Comparison of ENCODE assay signal across 12 cellular contexts in genomic region chr21:34812510-34813265, GRCh38.
DNase-seq lines count a peak whose midpoint lies in the region; ATAC-seq and TF ChIP-seq lines count a peak whose summit lies in the region.
"Had no signal": no experiment of that assay in that cellular context is flagged by ENCODE, and none has a peak within 500 bp of the region (broad histone marks: within the 10 kb centered on the region; RNA-seq: fewer than 3 reads in every experiment).

No MANE protein-coding gene starts in this region.

- H2AFZ ChIP-seq in osteoblast (ENCODE audit: low read length), result no peak overlapping the region

- no peaks in the 10 kb centered on the region for H3K27me3 ChIP-seq in osteoblast (ENCODE audit: insufficient read depth, low read length)
- no peaks in the 10 kb centered on the region for H3K27me3 ChIP-seq in spleen (replicated peaks in 1 of 7)
- H3K27me3 ChIP-seq: right atrium auricular region had no signal

- peak overlapping the region; percentile 13 for H3K27ac Mint-ChIP-seq in central memory CD8-positive, alpha-beta T cell (ENCODE audit: low read depth)
- H3K27ac Mint-ChIP-seq: activated CD4-positive, alpha-beta T cell treated with anti-CD3 and anti-CD28 coated beads, Interleukin-2, amount 10 ng/mL, durations not matched to agents 24 days and 14 days had no signal

- no peak for ATAC-seq in central memory CD8-positive, alpha-beta T cell (replicated peaks; ENCODE audit: extremely low read depth, poor library complexity, severe bottlenecking)
- no peak for ATAC-seq in GM18520 (IDR thresholded peaks at IDR 0.05; ENCODE audit: unreplicated experiment)

- H3K4me1 Mint-ChIP-seq in central memory CD8-positive, alpha-beta T cell, result peaks cover 88% of the 10 kb centered on the region

- no peaks in the 10 kb centered on the region for H3K27me3 Mint-ChIP-seq in central memory CD8-positive, alpha-beta T cell
- H3K27me3 Mint-ChIP-seq: activated CD4-positive, alpha-beta T cell treated with anti-CD3 and anti-CD28 coated beads, Interleukin-2, amount 10 ng/mL, durations not matched to agents 24 days and 14 days had no signal

- H3K4me3 Mint-ChIP-seq in central memory CD8-positive, alpha-beta T cell, result no peak overlapping the region
- H3K4me3 Mint-ChIP-seq: activated CD4-positive, alpha-beta T cell treated with anti-CD3 and anti-CD28 coated beads, Interleukin-2, amount 10 ng/mL, durations not matched to agents 24 days and 14 days had no signal

- no peak overlapping the region for H3K4me3 ChIP-seq in osteoblast (ENCODE audit: insufficient read depth, low read length)
- no peak overlapping the region for H3K4me3 ChIP-seq in spleen
- H3K4me3 ChIP-seq: HAP-1, right atrium auricular region had no signal

- H3K4me2 ChIP-seq in osteoblast (ENCODE audit: insufficient read depth, low read length), result peak overlapping the region; percentile 60

- 80 to 90% (median 86%) methylated on average over 6 of the region's 6 CpGs for WGBS in spleen, 5 donors

- H3K27ac ChIP-seq in osteoblast (ENCODE audit: low read depth, low read length) (peak overlapping the region; percentile 100), spleen (peak overlapping the region in 3 of 8 donors; percentile 2 to 40 (median 34))
- H3K27ac ChIP-seq: right atrium auricular region had no signal

- peaks cover 84% of the 10 kb centered on the region for H3K4me1 ChIP-seq in osteoblast (ENCODE audit: insufficient read depth, low read length)
- peaks cover 6 to 78% (median 26%) of the 10 kb centered on the region in 6 donors for H3K4me1 ChIP-seq in spleen
- H3K4me1 ChIP-seq: right atrium auricular region had no signal

- peaks cover 60% of the 10 kb centered on the region for H3K79me2 ChIP-seq in osteoblast (ENCODE audit: insufficient read depth, low read length)

- H3K9me3 Mint-ChIP-seq in central memory CD8-positive, alpha-beta T cell, result no peaks in the 10 kb centered on the region
- H3K9me3 Mint-ChIP-seq: activated CD4-positive, alpha-beta T cell treated with anti-CD3 and anti-CD28 coated beads, Interleukin-2, amount 10 ng/mL, durations not matched to agents 24 days and 14 days had no signal

- TF ChIP-seq CTCF in osteoblast (IDR thresholded peaks at IDR 0.05; ENCODE audit: extremely low read depth, low read depth, low read length) (no peak), spleen (IDR thresholded peaks at IDR 0.05 in 8 of 11, conservative IDR thresholded peaks at IDR 0.05 in 3 of 11) (no peak)

- peaks cover 9% of the 10 kb centered on the region for H4K20me1 ChIP-seq in osteoblast (ENCODE audit: insufficient read depth, low read length)

- no peak for TF ChIP-seq POLR2A in spleen (IDR thresholded peaks at IDR 0.05)

- DNase-seq in Daoy (ENCODE audit: low read depth) (peak; percentile 88), NCI-H345 treated with DMSO at 0.1 percent for 48 hours (lab: John Stamatoyannopoulos, UW; ENCODE audit: unreplicated experiment) (peak; percentile 15), osteoblast (ENCODE audit: insufficient read length, low spot score, missing footprints) (peak; percentile 82), spleen (no peak), dermis blood vessel endothelial cell (no peak)
- no peak for DNase-seq in central memory CD8-positive, alpha-beta T cell (ENCODE audit: low spot score in 2 of 2)
- DNase-seq in activated effector memory CD4-positive, alpha-beta T cell treated with Interleukin-2 at 50 U/mL for 16 hours, result no peak
- DNase-seq: activated CD4-positive, alpha-beta T cell treated with anti-CD3 and anti-CD28 coated beads, Interleukin-2, amount 10 ng/mL, durations not matched to agents 24 days and 14 days; central memory CD4-positive, alpha-beta T cell had no signal

- intact Hi-C loops in spleen (cut with DNase I; ENCODE audit: low total_unique reads), result no loop called here

- peaks cover 43% of the 10 kb centered on the region for H3K36me3 Mint-ChIP-seq in central memory CD8-positive, alpha-beta T cell (ENCODE audit: insufficient read depth)

- H3K9me3 ChIP-seq in osteoblast (ENCODE audit: low read depth, low read length), result no peaks in the 10 kb centered on the region
- no peaks in the 10 kb centered on the region for H3K9me3 ChIP-seq in spleen
- H3K9me3 ChIP-seq: HAP-1, right atrium auricular region had no signal

- H3K36me3 ChIP-seq in osteoblast (ENCODE audit: insufficient read depth, low read length) (peaks cover 58% of the 10 kb centered on the region), spleen (peaks cover 0 to 89% (median 21%) of the 10 kb centered on the region in 6 donors)
- H3K36me3 ChIP-seq: HAP-1, right atrium auricular region had no signal

Comparison
In these comparisons a context has a peak if more than half of its experiments do, and no peak if none do; other contexts are left out.
1. DNase-seq: peak in Daoy (single experiment), NCI-H345 treated with DMSO at 0.1 percent for 48 hours (single experiment) and osteoblast (single experiment); none in central memory CD8-positive, alpha-beta T cell (0 of 2), spleen (single experiment), dermis blood vessel endothelial cell (single experiment) and activated effector memory CD4-positive, alpha-beta T cell treated with Interleukin-2 at 50 U/mL for 16 hours (single experiment).